Comparison of ENCODE assay signal across 12 cellular contexts in the genomic region with DNA sequence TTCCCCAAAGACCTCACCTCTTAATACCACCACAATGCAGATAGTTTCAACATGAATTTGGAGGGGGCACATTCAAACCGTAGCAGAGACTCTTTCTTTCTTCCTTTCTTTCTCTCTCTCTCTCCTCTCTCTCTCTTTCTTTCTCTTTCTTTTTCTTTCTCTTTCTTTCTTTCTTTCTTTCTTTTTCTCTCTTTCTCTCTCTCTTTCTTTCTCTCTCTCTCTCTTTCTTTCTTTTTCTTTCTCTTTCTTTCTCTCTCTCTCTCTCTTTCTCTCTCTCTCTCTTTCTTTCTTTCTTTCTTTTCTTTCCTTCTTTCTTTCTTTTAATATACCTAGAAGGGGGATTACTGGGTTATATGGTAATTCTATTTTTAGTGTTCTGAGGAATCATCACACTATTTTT. TPM values are rescaled to one million over a fixed set of nuclear protein-coding genes. Genes with fewer than 3 reads are reported as not detected.
DNase-seq lines count a peak whose midpoint lies in the region; ATAC-seq and TF ChIP-seq lines count a peak whose summit lies in the region.
"Not testable (repeated sequence)": the region's sequence is repeated elsewhere in the genome, so short reads cannot be mapped to it uniquely, and the experiment has no call there.
"Had no signal": no experiment of that assay in that cellular context is flagged by ENCODE, and none has a peak within 500 bp of the region (broad histone marks: within the 10 kb centered on the region; RNA-seq: fewer than 3 reads in every experiment).

No MANE protein-coding gene starts in this region.

- not testable (repeated sequence) for H3K4me3 ChIP-seq in CD8-positive, alpha-beta T cell (ENCODE audit: low read depth, low read length)
- H3K4me3 ChIP-seq in OCI-LY3 (ENCODE audit: low read length) = peak overlapping the region; percentile 18; the same call in 1 of the 2 replicates

- not testable (repeated sequence) for H3K36me3 ChIP-seq in CD8-positive, alpha-beta T cell (ENCODE audit: insufficient read depth, low read length)
- H3K36me3 ChIP-seq in OCI-LY3 (replicated peaks; ENCODE audit: low read depth, low read length) = peaks cover 15% of the 10 kb centered on the region

- POLR2A ChIA-PET in CD8-positive, alpha-beta T cell (lab: Charles Lee) = interaction anchor here (0.6 kb wide), 1 partner anchor 21 kb away, joined by 3 read pairs; no protein-coding TSS in a partner anchor
- POLR2A ChIA-PET in activated CD8-positive, alpha-beta T cell treated with anti-CD3 and anti-CD28 coated beads for 36 hours (lab: Charles Lee) = not testable (repeated sequence)

- not testable (repeated sequence) for H3K27ac ChIP-seq in CD8-positive, alpha-beta T cell (ENCODE audit: low read depth, low read length); OCI-LY3 (ENCODE audit: low read length)

- DNase-seq in CD8-positive, alpha-beta T cell; activated CD8-positive, alpha-beta T cell treated with anti-CD3 and anti-CD28 coated beads for 36 hours; effector memory CD8-positive, alpha-beta T cell; natural killer cell: not testable (repeated sequence)

- peak overlapping the region; percentile 9 for H3K27ac Mint-ChIP-seq in CD8-positive, alpha-beta T cell
- H3K27ac Mint-ChIP-seq in activated CD8-positive, alpha-beta T cell treated with anti-CD3 and anti-CD28 coated beads for 36 hours = peak overlapping the region; percentile 45
- peak overlapping the region; percentile 64 for H3K27ac Mint-ChIP-seq in activated naive CD4-positive, alpha-beta T cell treated with anti-CD3 and anti-CD28 coated beads, Interleukin-2, amount 50 U/mL, for 24 hours
- peak overlapping the region; percentile 94 to 99 for H3K27ac Mint-ChIP-seq in effector memory CD8-positive, alpha-beta T cell
- peak overlapping the region; percentile 88 to 94 for H3K27ac Mint-ChIP-seq in natural killer cell

- not testable (repeated sequence) for H3K9me3 Mint-ChIP-seq in CD8-positive, alpha-beta T cell; activated CD8-positive, alpha-beta T cell treated with anti-CD3 and anti-CD28 coated beads for 36 hours; activated naive CD4-positive, alpha-beta T cell treated with anti-CD3 and anti-CD28 coated beads, Interleukin-2, amount 50 U/mL, for 24 hours; natural killer cell
- peaks cover 6 to 10% of the 10 kb centered on the region in 2 donors for H3K9me3 Mint-ChIP-seq in effector memory CD8-positive, alpha-beta T cell

- H3K9me3 ChIP-seq in CD8-positive, alpha-beta T cell (ENCODE audit: low read length); OCI-LY3 (ENCODE audit: insufficient read depth, low read length): not testable (repeated sequence)

- TF ChIP-seq CTCF in CD8-positive, alpha-beta T cell (IDR thresholded peaks at IDR 0.05) = peak; percentile 29
- not testable (repeated sequence) for TF ChIP-seq CTCF in OCI-LY3 (IDR thresholded peaks at IDR 0.05; ENCODE audit: low read depth, low read length); activated CD8-positive, alpha-beta T cell treated with anti-CD3 and anti-CD28 coated beads for 36 hours (IDR thresholded peaks at IDR 0.05); natural killer cell (IDR thresholded peaks at IDR 0.05)

- H3K27me3 ChIP-seq in CD8-positive, alpha-beta T cell (ENCODE audit: insufficient read depth, low read length); OCI-LY3 (ENCODE audit: low read depth, low read length): not testable (repeated sequence)

- not testable (repeated sequence) for H3K79me2 ChIP-seq in OCI-LY3 (ENCODE audit: low read length)

- not testable (repeated sequence) for H2AFZ ChIP-seq in OCI-LY3 (ENCODE audit: low read depth, low read length)

- not testable (repeated sequence) for ATAC-seq in CD8-positive, alpha-beta T cell; activated CD8-positive, alpha-beta T cell treated with anti-CD3 and anti-CD28 coated beads for 36 hours; effector memory CD8-positive, alpha-beta T cell (replicated peaks); natural killer cell

- not testable (repeated sequence) for H3K4me3 Mint-ChIP-seq in CD8-positive, alpha-beta T cell; activated CD8-positive, alpha-beta T cell treated with anti-CD3 and anti-CD28 coated beads for 36 hours; activated naive CD4-positive, alpha-beta T cell treated with anti-CD3 and anti-CD28 coated beads, Interleukin-2, amount 50 U/mL, for 24 hours
- H3K4me3 Mint-ChIP-seq in effector memory CD8-positive, alpha-beta T cell = peak overlapping the region; percentile 52 to 69
- peak overlapping the region; percentile 58 for H3K4me3 Mint-ChIP-seq in natural killer cell

- not testable (repeated sequence) for H4K20me1 ChIP-seq in OCI-LY3 (ENCODE audit: insufficient read depth, low read length)

- CTCF ChIA-PET in CD8-positive, alpha-beta T cell (lab: Charles Lee); activated CD8-positive, alpha-beta T cell treated with anti-CD3 and anti-CD28 coated beads for 36 hours (lab: Charles Lee): not testable (repeated sequence)

- H3K4me2 ChIP-seq in OCI-LY3 (ENCODE audit: low read length) = peak overlapping the region; percentile 64

- intact Hi-C loops in CD8-positive, alpha-beta T cell (cut with DNase I, micrococcal nuclease); activated CD8-positive, alpha-beta T cell treated with anti-CD3 and anti-CD28 coated beads for 36 hours (cut with micrococcal nuclease); natural killer cell (cut with micrococcal nuclease): not testable (repeated sequence)

- not testable (repeated sequence) for H3K27me3 Mint-ChIP-seq in CD8-positive, alpha-beta T cell (ENCODE audit: low read depth); activated CD8-positive, alpha-beta T cell treated with anti-CD3 and anti-CD28 coated beads for 36 hours; activated naive CD4-positive, alpha-beta T cell treated with anti-CD3 and anti-CD28 coated beads, Interleukin-2, amount 50 U/mL, for 24 hours; effector memory CD8-positive, alpha-beta T cell; natural killer cell (ENCODE audit: low read depth in 2 of 2)

- H3K9ac ChIP-seq in OCI-LY3 (ENCODE audit: low read length) = not testable (repeated sequence)

- H3K4me1 Mint-ChIP-seq in CD8-positive, alpha-beta T cell (ENCODE audit: low read depth) = peaks cover 47% of the 10 kb centered on the region
- peaks cover 36% of the 10 kb centered on the region for H3K4me1 Mint-ChIP-seq in activated CD8-positive, alpha-beta T cell treated with anti-CD3 and anti-CD28 coated beads for 36 hours (ENCODE audit: low read depth)
- peaks cover 45% of the 10 kb centered on the region for H3K4me1 Mint-ChIP-seq in activated naive CD4-positive, alpha-beta T cell treated with anti-CD3 and anti-CD28 coated beads, Interleukin-2, amount 50 U/mL, for 24 hours
- peaks cover 40 to 54% of the 10 kb centered on the region in 2 donors for H3K4me1 Mint-ChIP-seq in effector memory CD8-positive, alpha-beta T cell (ENCODE audit: low read depth in 2 of 2)
- peaks cover 58 to 60% of the 10 kb centered on the region in 2 donors for H3K4me1 Mint-ChIP-seq in natural killer cell

- peaks cover 26% of the 10 kb centered on the region for H3K4me1 ChIP-seq in CD8-positive, alpha-beta T cell (ENCODE audit: insufficient read depth, low read length)
- peaks cover 51% of the 10 kb centered on the region for H3K4me1 ChIP-seq in OCI-LY3 (ENCODE audit: low read length)

- H3K36me3 Mint-ChIP-seq in CD8-positive, alpha-beta T cell; activated CD8-positive, alpha-beta T cell treated with anti-CD3 and anti-CD28 coated beads for 36 hours (ENCODE audit: low read depth); activated naive CD4-positive, alpha-beta T cell treated with anti-CD3 and anti-CD28 coated beads, Interleukin-2, amount 50 U/mL, for 24 hours: not testable (repeated sequence)
- peaks cover 13% of the 10 kb centered on the region for H3K36me3 Mint-ChIP-seq in effector memory CD8-positive, alpha-beta T cell (ENCODE audit: insufficient read depth)
- H3K36me3 Mint-ChIP-seq in natural killer cell = peaks cover 21% of the 10 kb centered on the region

RNA-seq across cellular contexts. Expression of gene KLRB1, which starts 11.2 kb away (rescaled TPM):
- 10 to 100 TPM; 58.3 to 62.0 TPM for total RNA-seq in CD8-positive, alpha-beta T cell
- 1 to 10 TPM; 4.7 to 4.9 TPM for total RNA-seq in activated CD8-positive, alpha-beta T cell treated with anti-CD3 and anti-CD28 coated beads for 36 hours
- total RNA-seq in natural killer cell = 100 to 1,000 TPM; 194 to 310 (median 216) TPM
- total RNA-seq: B cell, Calu3, G401, GM12878, H4, HepG2 had no signal

RNA-seq across cellular contexts. Expression of gene CLEC2D, which starts 50.6 kb away (rescaled TPM):
- 100 to 1,000 TPM; 182 to 188 TPM for total RNA-seq in CD8-positive, alpha-beta T cell
- total RNA-seq in activated CD8-positive, alpha-beta T cell treated with anti-CD3 and anti-CD28 coated beads for 36 hours = 100 to 1,000 TPM; 240 to 259 TPM
- 100 to 1,000 TPM; 140 to 219 (median 209) TPM for total RNA-seq in natural killer cell

Comparison
In these comparisons a context has a peak if more than half of its experiments do, and no peak if none do; other contexts are left out.
1. H3K27ac Mint-ChIP-seq: peak in every context shown above with its lines; median percentile 96 in effector memory CD8-positive, alpha-beta T cell; 91 in natural killer cell; 64 in activated naive CD4-positive, alpha-beta T cell treated with anti-CD3 and anti-CD28 coated beads, Interleukin-2, amount 50 U/mL, for 24 hours; 45 in activated CD8-positive, alpha-beta T cell treated with anti-CD3 and anti-CD28 coated beads for 36 hours; 9 in CD8-positive, alpha-beta T cell.
2. RNA of gene KLRB1, which starts 11.2 kb away (total RNA-seq): 194 to 310 TPM in natural killer cell and 58.3 to 62.0 TPM in CD8-positive, alpha-beta T cell; 4.7 to 4.9 TPM in activated CD8-positive, alpha-beta T cell treated with anti-CD3 and anti-CD28 coated beads for 36 hours; every median in the first group is over 10 times any median in the second.